17 cellular contexts compared by ENCODE assay signal in genomic region chr5:181212080-181212479, GRCh38. TPM values are rescaled to one million over a fixed set of nuclear protein-coding genes. Genes with fewer than 3 reads are reported as not detected.
DNase-seq lines count a peak whose midpoint lies in the region; ATAC-seq and TF ChIP-seq lines count a peak whose summit lies in the region.
"Had no signal": no experiment of that assay in that cellular context is flagged by ENCODE, and none has a peak within 500 bp of the region (broad histone marks: within the 10 kb centered on the region; RNA-seq: fewer than 3 reads in every experiment).

No MANE protein-coding gene starts in this region.

- no peaks in the 10 kb centered on the region for H3K9me3 ChIP-seq in heart right ventricle
- H3K9me3 ChIP-seq in right cardiac atrium (ENCODE audit: control insufficient read depth, low read length) = no peaks in the 10 kb centered on the region
- H3K9me3 ChIP-seq in gastrocnemius medialis = no peaks in the 10 kb centered on the region
- H3K9me3 ChIP-seq: A549, BLaER1 had no signal

- no peak for DNase-seq in activated naive CD8-positive, alpha-beta T cell treated with anti-CD3 and anti-CD28 coated beads for 36 hours
- no peak for DNase-seq in heart right ventricle
- DNase-seq in right cardiac atrium = no peak
- DNase-seq in gastrocnemius medialis = peak in 1 of 2 donors; percentile 52
- no peak for DNase-seq in activated naive CD4-positive, alpha-beta T cell (lab: John Stamatoyannopoulos, UW)
- no peak for DNase-seq in progenitor cell of endocrine pancreas (ENCODE audit: low spot score, unreplicated experiment)
- DNase-seq: CD4-positive, alpha-beta memory T cell; DMS79 treated with DMSO at 0.1 percent for 48 hours; GF-D8; GOT3; H9 had no signal

- H3K36me3 ChIP-seq in heart right ventricle (no peaks in the 10 kb centered on the region), gastrocnemius medialis (no peaks in the 10 kb centered on the region)
- H3K36me3 ChIP-seq: BLaER1 had no signal

- no peaks in the 10 kb centered on the region for H3K36me3 Mint-ChIP-seq in activated naive CD8-positive, alpha-beta T cell
- H3K36me3 Mint-ChIP-seq in activated naive CD8-positive, alpha-beta T cell treated with anti-CD3 and anti-CD28 coated beads for 36 hours = peaks cover 4% of the 10 kb centered on the region
- no peaks in the 10 kb centered on the region for H3K36me3 Mint-ChIP-seq in progenitor cell of endocrine pancreas (ENCODE audit: insufficient read depth)

- no peak overlapping the region for H3K4me3 Mint-ChIP-seq in activated naive CD8-positive, alpha-beta T cell
- H3K4me3 Mint-ChIP-seq in activated naive CD8-positive, alpha-beta T cell treated with anti-CD3 and anti-CD28 coated beads for 36 hours = no peak overlapping the region
- H3K4me3 Mint-ChIP-seq in progenitor cell of endocrine pancreas (ENCODE audit: low read depth) = no peak overlapping the region
- H3K4me3 Mint-ChIP-seq: CD14-positive monocyte, H9 had no signal

- H3K27me3 ChIP-seq in heart right ventricle = no peaks in the 10 kb centered on the region
- H3K27me3 ChIP-seq in right cardiac atrium (ENCODE audit: control insufficient read depth, insufficient read depth) = no peaks in the 10 kb centered on the region
- H3K27me3 ChIP-seq in gastrocnemius medialis = no peaks in the 10 kb centered on the region

- TF ChIP-seq CTCF in heart right ventricle (IDR thresholded peaks at IDR 0.05) = no peak
- TF ChIP-seq CTCF in gastrocnemius medialis (IDR thresholded peaks at IDR 0.05 in 4 of 5, conservative IDR thresholded peaks at IDR 0.05 in 1 of 5) = no peak
- no peak for TF ChIP-seq CTCF in progenitor cell of endocrine pancreas (IDR thresholded peaks at IDR 0.05; ENCODE audit: unreplicated experiment)

- in situ Hi-C loops in gastrocnemius medialis (cut with MboI; ENCODE audit: low sequenced_read_pairs in 4 of 4) = no loop called here

- H3K4me3 ChIP-seq in heart right ventricle (no peak overlapping the region), right cardiac atrium (ENCODE audit: low read length) (no peak overlapping the region), gastrocnemius medialis (no peak overlapping the region)
- H3K4me3 ChIP-seq: A549, BLaER1 had no signal

- ATAC-seq in heart right ventricle (peak in 3 of 8 donors; percentile 48 to 57 (median 56)), right cardiac atrium (peak in 1 of 2 donors; percentile 18), gastrocnemius medialis (peak; percentile 20 to 57), HG02763 (IDR thresholded peaks at IDR 0.05; ENCODE audit: unreplicated experiment) (no peak)
- ATAC-seq: A549 had no signal

- H3K4me1 ChIP-seq in heart right ventricle = peaks cover 0 to 32% (median 20%) of the 10 kb centered on the region in 9 donors
- H3K4me1 ChIP-seq in right cardiac atrium (ENCODE audit: control insufficient read depth, insufficient read depth, low read length) = no peaks in the 10 kb centered on the region
- H3K4me1 ChIP-seq in gastrocnemius medialis = peaks cover 29 to 30% of the 10 kb centered on the region in 2 donors
- H3K4me1 ChIP-seq: A549 had no signal

- H3K27ac Mint-ChIP-seq in activated naive CD8-positive, alpha-beta T cell = peak overlapping the region; percentile 34
- no peak overlapping the region for H3K27ac Mint-ChIP-seq in activated naive CD8-positive, alpha-beta T cell treated with anti-CD3 and anti-CD28 coated beads for 36 hours
- no peak overlapping the region for H3K27ac Mint-ChIP-seq in progenitor cell of endocrine pancreas
- H3K27ac Mint-ChIP-seq: CD14-positive monocyte, H9 had no signal

- intact Hi-C loops in heart right ventricle (cut with DNase I) = no loop called here
- intact Hi-C loops in right cardiac atrium (cut with DNase I) = no loop called here
- intact Hi-C loops in gastrocnemius medialis (cut with DNase I; ENCODE audit: low total_unique reads) = no loop called here

- no peak for TF ChIP-seq POLR2A in gastrocnemius medialis (IDR thresholded peaks at IDR 0.05)

- WGBS in heart right ventricle, 2 donors = 50 to 69% methylated on average over 6 of the region's 6 CpGs
- 70% methylated on average over 6 of the region's 6 CpGs for WGBS in right cardiac atrium

- peaks cover 21% of the 10 kb centered on the region for H3K4me1 Mint-ChIP-seq in activated naive CD8-positive, alpha-beta T cell (ENCODE audit: low read depth)
- peaks cover 22% of the 10 kb centered on the region for H3K4me1 Mint-ChIP-seq in activated naive CD8-positive, alpha-beta T cell treated with anti-CD3 and anti-CD28 coated beads for 36 hours
- H3K4me1 Mint-ChIP-seq in progenitor cell of endocrine pancreas (ENCODE audit: low read depth) = peaks cover 4% of the 10 kb centered on the region

- H3K9me3 Mint-ChIP-seq in activated naive CD8-positive, alpha-beta T cell (ENCODE audit: low read depth) = no peaks in the 10 kb centered on the region
- peaks cover 3% of the 10 kb centered on the region for H3K9me3 Mint-ChIP-seq in activated naive CD8-positive, alpha-beta T cell treated with anti-CD3 and anti-CD28 coated beads for 36 hours
- no peaks in the 10 kb centered on the region for H3K9me3 Mint-ChIP-seq in progenitor cell of endocrine pancreas (ENCODE audit: low read depth)

- no peaks in the 10 kb centered on the region for H3K27me3 Mint-ChIP-seq in activated naive CD8-positive, alpha-beta T cell
- H3K27me3 Mint-ChIP-seq in activated naive CD8-positive, alpha-beta T cell treated with anti-CD3 and anti-CD28 coated beads for 36 hours = peaks cover 6% of the 10 kb centered on the region
- peaks cover 52% of the 10 kb centered on the region for H3K27me3 Mint-ChIP-seq in progenitor cell of endocrine pancreas

- H3K27ac ChIP-seq in heart right ventricle = peak overlapping the region in 7 of 10 donors; percentile 32 to 67 (median 49)
- peak overlapping the region; percentile 94 for H3K27ac ChIP-seq in right cardiac atrium (ENCODE audit: low read length)
- peak overlapping the region; percentile 78 to 89 (median 82) for H3K27ac ChIP-seq in gastrocnemius medialis
- H3K27ac ChIP-seq: 22Rv1, A549, BLaER1 had no signal

RNA-seq across cellular contexts. Expression of gene TRIM7, which starts 7.1 kb away (rescaled TPM):
- under 1 TPM; 0.62 to 0.68 TPM for total RNA-seq in activated naive CD8-positive, alpha-beta T cell treated with anti-CD3 and anti-CD28 coated beads for 36 hours
- total RNA-seq in heart right ventricle (1 to 10 TPM; 4.4 to 9.5 (median 6.0) TPM), right cardiac atrium (10 to 100 TPM in 1 of 4 donors, 1 to 10 TPM in 3; 3.8 to 13.1 (median 5.3) TPM), gastrocnemius medialis (10 to 100 TPM; 27.9 to 58.4 (median 47.1) TPM), progenitor cell of endocrine pancreas (not detected in 2 replicates)
- polyA plus RNA-seq in heart right ventricle (10 to 100 TPM in 1 of 2 donors, 1 to 10 TPM in 1; 3.9 to 30.8 TPM), right cardiac atrium (4.4 TPM)
- total RNA-seq: H9 had no signal

RNA-seq across cellular contexts. Expression of gene TRIM41, which starts 11.0 kb away (rescaled TPM):
- 10 to 100 TPM; 34.2 to 37.6 TPM for total RNA-seq in activated naive CD8-positive, alpha-beta T cell treated with anti-CD3 and anti-CD28 coated beads for 36 hours
- total RNA-seq in heart right ventricle = 10 to 100 TPM; 17.3 to 28.2 (median 26.0) TPM
- polyA plus RNA-seq in heart right ventricle = 10 to 100 TPM; 12.1 to 20.5 TPM
- 10 to 100 TPM; 18.6 to 21.2 (median 21.0) TPM for total RNA-seq in right cardiac atrium
- 17.0 TPM for polyA plus RNA-seq in right cardiac atrium
- 10 to 100 TPM; 15.6 to 23.5 (median 21.6) TPM for total RNA-seq in gastrocnemius medialis
- total RNA-seq in progenitor cell of endocrine pancreas = 37.4 and 37.6 TPM in 2 replicates

RNA-seq across cellular contexts. Expression of gene RACK1, which starts 31.6 kb away (rescaled TPM):
- 1,000 to 10,000 TPM; 2,517 to 2,594 TPM for total RNA-seq in activated naive CD8-positive, alpha-beta T cell treated with anti-CD3 and anti-CD28 coated beads for 36 hours
- 100 to 1,000 TPM; 581 to 916 (median 631) TPM for total RNA-seq in heart right ventricle
- 1,000 to 10,000 TPM; 1,025 to 2,221 TPM for polyA plus RNA-seq in heart right ventricle
- total RNA-seq in right cardiac atrium = 100 to 1,000 TPM; 698 to 874 (median 743) TPM
- 1,031 TPM for polyA plus RNA-seq in right cardiac atrium
- total RNA-seq in gastrocnemius medialis = 1,000 to 10,000 TPM; 1,697 to 2,187 (median 1,957) TPM
- total RNA-seq in progenitor cell of endocrine pancreas = 1,813 and 1,855 TPM in 2 replicates

RNA-seq across cellular contexts. Expression of gene TRIM52, which starts 48.9 kb away (rescaled TPM):
- 10 to 100 TPM in 1 of 2 experiments, 1 to 10 TPM in 1; 9.6 to 11.2 TPM for total RNA-seq in activated naive CD8-positive, alpha-beta T cell treated with anti-CD3 and anti-CD28 coated beads for 36 hours
- total RNA-seq in heart right ventricle (10 to 100 TPM in 1 of 10 donors, 1 to 10 TPM in 9; 5.5 to 15.8 (median 7.5) TPM), right cardiac atrium (10 to 100 TPM in 2 of 4 donors, 1 to 10 TPM in 2; 8.2 to 11.6 (median 10.6) TPM), gastrocnemius medialis (1 to 10 TPM; 1.3 to 4.9 (median 3.4) TPM), progenitor cell of endocrine pancreas (10.7 and 12.3 TPM in 2 replicates)
- polyA plus RNA-seq in heart right ventricle (10 to 100 TPM in 1 of 2 donors, 1 to 10 TPM in 1; 4.1 to 27.1 TPM), right cardiac atrium (9.3 TPM)
